Comparison of ENCODE assay signal across 17 cellular contexts in genomic region chr10:114346176-114347031, GRCh38. TPM values are rescaled to one million over a fixed set of nuclear protein-coding genes. Genes with fewer than 3 reads are reported as not detected.
DNase-seq lines count a peak whose midpoint lies in the region; ATAC-seq and FAIRE-seq lines count a peak whose summit lies in the region.
"Had no signal": no experiment of that assay in that cellular context is flagged by ENCODE, and none has a peak within 500 bp of the region (broad histone marks: within the 10 kb centered on the region; RNA-seq: fewer than 3 reads in every experiment).

No MANE protein-coding gene starts in this region.

- FAIRE-seq in HTR-8/SVneo (lab: Jason Lieb, UNC) = no peak

- peak; percentile 60 for DNase-seq in ELF-1 (ENCODE audit: low read depth, low spot score)
- DNase-seq in RPMI7951 (ENCODE audit: low read depth) = peak; percentile 55
- peak; percentile 22 for DNase-seq in globus pallidus (ENCODE audit: low spot score)
- DNase-seq in pons (ENCODE audit: low spot score) = peak; percentile 58
- no peak for DNase-seq in HTR-8/SVneo (ENCODE audit: insufficient read length, low spot score)
- no peak for DNase-seq in NCI-H2227 (lab: John Stamatoyannopoulos, UW; ENCODE audit: unreplicated experiment)
- DNase-seq: activated CD4-positive, alpha-beta T cell treated with anti-CD3 and anti-CD28 coated beads for 48 hours; activated T-cell treated with anti-CD3 and anti-CD28 coated beads, Interleukin-2, amount 50 U/mL, for 4 hours; AML-193; colonic mucosa; erythroblast; NCI-H1694 treated with DMSO at 0.1 percent for 48 hours; NCI-H526; SHP77; T1000 had no signal

- no peak for ATAC-seq in HG03460 (IDR thresholded peaks at IDR 0.05; ENCODE audit: unreplicated experiment)
- no peak for ATAC-seq in HG03159 (IDR thresholded peaks at IDR 0.05; ENCODE audit: unreplicated experiment)
- ATAC-seq: activated T-cell treated with anti-CD3 and anti-CD28 coated beads, Interleukin-2, amount 50 U/mL, for 4 hours had no signal

RNA-seq across cellular contexts. Expression of gene AFAP1L2, which starts 57.9 kb away (rescaled TPM):
- 1.7 and 2.0 TPM in 2 replicates for total RNA-seq in RPMI7951 (2014; rRNA removed; shearing (Covaris generic))

Comparison
In these comparisons a context has a peak if more than half of its experiments do, and no peak if none do; other contexts are left out.
1. DNase-seq: peak in ELF-1 (single experiment), RPMI7951 (single experiment), globus pallidus (single experiment) and pons (single experiment); none in HTR-8/SVneo (single experiment) and NCI-H2227 (single experiment).